In the genomic region with DNA sequence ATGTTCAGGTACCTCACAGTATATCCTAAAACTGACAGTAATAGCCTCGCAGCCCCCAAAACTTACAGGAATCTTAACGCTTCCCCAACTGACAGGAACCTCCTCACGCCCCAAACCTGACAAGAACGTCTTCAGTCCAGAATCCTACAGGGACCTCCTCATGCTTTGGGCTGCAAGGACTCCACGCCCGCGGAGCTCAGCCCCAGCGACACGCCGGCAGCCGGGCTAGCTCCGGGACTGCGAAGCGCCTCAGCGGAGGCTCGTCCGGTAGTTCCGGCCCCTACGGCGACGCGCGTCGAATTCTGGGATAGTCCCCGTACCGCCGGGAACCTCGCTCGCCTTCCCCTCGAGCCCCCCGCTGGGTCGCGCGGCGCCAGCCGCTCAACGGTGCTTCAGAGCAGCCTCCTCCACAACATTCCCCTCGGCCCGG, we compare ENCODE assay signal across 8 cellular contexts. TPM values are rescaled to one million over a fixed set of nuclear protein-coding genes. Genes with fewer than 3 reads are reported as not detected.
DNase-seq lines count a peak whose midpoint lies in the region; ATAC-seq and TF ChIP-seq lines count a peak whose summit lies in the region.

No MANE protein-coding gene starts in this region.

- H4K20me1 ChIP-seq in HCT116 (ENCODE audit: insufficient read depth): no peaks in the 10 kb centered on the region

- H3K9me3 ChIP-seq in HCT116 (ENCODE audit: control insufficient read depth in 1 of 2, insufficient read depth in 1 of 2, low read depth in 1 of 2, low read length in 2 of 2) (no peaks in the 10 kb centered on the region), parathyroid adenoma (ENCODE audit: control insufficient read depth, low read length) (no peaks in the 10 kb centered on the region)

- H3K27ac ChIP-seq in HCT116 (ENCODE audit: low read depth, low read length) (peak overlapping the region; percentile 92), parathyroid adenoma (peak overlapping the region; percentile 96)

- DNase-seq in NCI-H2171 (lab: John Stamatoyannopoulos, UW): peak; percentile 6
- no peak for DNase-seq in NCI-H2171 treated with DMSO at 0.1 percent for 48 hours (lab: John Stamatoyannopoulos, UW)
- DNase-seq in HCT116 (ENCODE audit: low read depth, low spot score): no peak
- DNase-seq in NCI-H345 (lab: John Stamatoyannopoulos, UW): peak; percentile 52
- peak; percentile 5 to 41 (median 24) for DNase-seq in activated naive CD4-positive, alpha-beta T cell (lab: John Stamatoyannopoulos, UW)
- no peak for DNase-seq in Right ventricle myocardium inferior (ENCODE audit: missing footprints)
- no peak for DNase-seq in NCI-H774 (lab: John Stamatoyannopoulos, UW)

- peak overlapping the region; percentile 88 for H3K4me2 ChIP-seq in HCT116 (ENCODE audit: low read length)
- H3K4me2 ChIP-seq in parathyroid adenoma (ENCODE audit: low read length): peak overlapping the region; percentile 75

- no peak for TF ChIP-seq RAD21 in HCT116 (IDR thresholded peaks at IDR 0.05; ENCODE audit: low read depth)

- H3K9me2 ChIP-seq in HCT116 (ENCODE audit: insufficient read depth): no peaks in the 10 kb centered on the region

- H3K4me3 ChIP-seq in HCT116 (replicated peaks in 1 of 2; ENCODE audit: low read depth in 1 of 2, low read length in 2 of 2) (peak overlapping the region; percentile 71 to 74), parathyroid adenoma (ENCODE audit: low read depth, low read length) (peak overlapping the region; percentile 80)

- no peaks in the 10 kb centered on the region for H3K27me3 ChIP-seq in HCT116 (ENCODE audit: insufficient read depth, low read length)
- H3K27me3 ChIP-seq in parathyroid adenoma (ENCODE audit: control insufficient read depth, insufficient read depth, low read length): no peaks in the 10 kb centered on the region

- POLR2A ChIA-PET in HCT116 (lab: Charles Lee): interaction anchor here (1.2 kb wide), 1 partner anchor 33 kb away, joined by 3 read pairs; no protein-coding TSS in a partner anchor

- TF ChIP-seq POLR2A in HCT116 (IDR thresholded peaks at IDR 0.05; ENCODE audit: borderline replicate concordance, extremely low read depth, insufficient read depth, insufficient read length): no peak

- BruUV-seq in HCT116 (replicated peaks; lab: Mats Ljungman, UMichigan): no TSS peak

- ATAC-seq in HCT116 (peak; percentile 8), Right ventricle myocardium inferior (peak; percentile 59)

- CTCF ChIA-PET in HCT116 (lab: Charles Lee): interaction anchor here (1.4 kb wide), 1 partner anchor 22 kb away, joined by 3 read pairs; no protein-coding TSS in a partner anchor

- H3K4me1 ChIP-seq in HCT116 (ENCODE audit: control insufficient read depth in 1 of 2, insufficient read depth in 2 of 2, low read length in 2 of 2): peaks cover 8 to 20% of the 10 kb centered on the region in 2 experiments
- H3K4me1 ChIP-seq in parathyroid adenoma: no peaks in the 10 kb centered on the region

- intact Hi-C loops in HCT116 (cut with micrococcal nuclease): loop anchor here (5.0 kb wide), 1 partner anchor 139 kb away; the partner anchor contains the start of gene FAM120C
- intact Hi-C loops in Right ventricle myocardium inferior (cut with DNase I): loop anchor here (5.0 to 10.0 kb wide), 2 partner anchors 139 to 359 kb away; partner anchors contain the start of genes FAM120C and HUWE1

- peak overlapping the region; percentile 80 for H3K9ac ChIP-seq in HCT116 (ENCODE audit: low read length)
- peak overlapping the region; percentile 61 for H3K9ac ChIP-seq in parathyroid adenoma

- RAD21 ChIA-PET in HCT116 (lab: Charles Lee; ENCODE audit: low non-redundant PET in 1 of 2, low total read pairs in 2 of 2, uncharacterized antibody in 2 of 2, unreplicated experiment in 2 of 2): no interaction called here

- TF ChIP-seq CTCF in HCT116 (IDR thresholded peaks at IDR 0.05 in 2 of 3, conservative IDR thresholded peaks at IDR 0.05 in 1 of 3; ENCODE audit: borderline replicate concordance in 1 of 3, insufficient read depth in 1 of 3, low read depth in 2 of 3, low read length in 2 of 3) (no peak), parathyroid adenoma (IDR thresholded peaks at IDR 0.05) (no peak)

- H3K36me3 ChIP-seq in HCT116 (ENCODE audit: control insufficient read depth in 1 of 2, insufficient read depth in 2 of 2, low read length in 2 of 2) (peaks cover 0 to 3% of the 10 kb centered on the region in 2 experiments; a peak in 2 of 4 replicates), parathyroid adenoma (ENCODE audit: control insufficient read depth, insufficient read depth, low read length) (no peaks in the 10 kb centered on the region)

- no peak overlapping the region for H2AFZ ChIP-seq in HCT116 (ENCODE audit: low read depth, low read length, poor library complexity, severe bottlenecking)
- H2AFZ ChIP-seq in parathyroid adenoma: peak overlapping the region; percentile 91

- H3K79me2 ChIP-seq in HCT116 (ENCODE audit: insufficient read depth, low read length) (peaks cover 7% of the 10 kb centered on the region), parathyroid adenoma (no peaks in the 10 kb centered on the region)

TF ChIP-seq in HCT116, 20 proteins besides CTCF, POLR2A, EP300 and RAD21:
- TF ChIP-seq ZNF274 (IDR thresholded peaks at IDR 0.05; ENCODE audit: low read depth, low read length) (no peak), SP1 (IDR thresholded peaks at IDR 0.05; ENCODE audit: low read depth) (no peak), SIN3A (IDR thresholded peaks at IDR 0.05; ENCODE audit: low read depth) (no peak), TCF7L2 (IDR thresholded peaks at IDR 0.05; ENCODE audit: borderline replicate concordance, extremely low read depth, insufficient read depth, insufficient read length) (no peak), EZH2phosphoT487 (IDR thresholded peaks at IDR 0.05; ENCODE audit: borderline replicate concordance) (no peak), SRF (IDR thresholded peaks at IDR 0.05; ENCODE audit: low read depth) (no peak), POLR2AphosphoS5 (IDR thresholded peaks at IDR 0.05; ENCODE audit: low read depth, low read length) (no peak)

RNA-seq across cellular contexts. Expression of gene PHF8, which starts 0.6 kb away (rescaled TPM):
- 28.0 TPM for total RNA-seq in HCT116 (2021; ENCODE audit: unreplicated experiment)
- polyA plus RNA-seq in HCT116 (2012): 15.3 and 16.7 TPM in 2 replicates
- total RNA-seq in Right ventricle myocardium inferior: 10.1 TPM

Comparison
In these comparisons a context has a peak if more than half of its experiments do, and no peak if none do; other contexts are left out.
1. DNase-seq: peak in NCI-H2171 (single experiment), NCI-H345 (single experiment) and activated naive CD4-positive, alpha-beta T cell (4 of 4); none in NCI-H2171 treated with DMSO at 0.1 percent for 48 hours (single experiment), HCT116 (single experiment), Right ventricle myocardium inferior (single experiment) and NCI-H774 (single experiment).